ENCODE assay signal across 17 cellular contexts in the genomic region with DNA sequence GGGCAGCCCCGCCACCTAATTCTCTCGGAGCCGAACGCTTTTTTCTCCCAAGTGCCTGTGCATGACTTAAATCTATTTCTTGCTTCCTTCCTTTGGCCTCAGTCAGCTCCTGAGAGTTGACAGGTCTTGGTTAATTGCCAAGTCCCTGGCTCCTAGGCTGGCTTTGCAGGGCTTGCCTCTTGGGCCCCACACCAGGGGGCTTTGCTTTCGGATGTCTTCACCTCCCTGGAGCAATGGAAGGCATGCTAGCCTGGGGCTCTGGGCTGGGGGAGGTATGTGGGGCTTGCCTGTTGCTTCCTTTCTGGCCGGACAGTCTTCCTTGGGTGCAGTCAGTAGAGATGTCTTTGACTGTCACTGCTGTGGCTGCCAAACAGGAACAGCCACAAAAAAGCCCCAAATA. TPM values are rescaled to one million over a fixed set of nuclear protein-coding genes. Genes with fewer than 3 reads are reported as not detected.
DNase-seq lines count a peak whose midpoint lies in the region; ATAC-seq, FAIRE-seq and TF ChIP-seq lines count a peak whose summit lies in the region.
"Had no signal": no experiment of that assay in that cellular context is flagged by ENCODE, and none has a peak within 500 bp of the region (broad histone marks: within the 10 kb centered on the region; RNA-seq: fewer than 3 reads in every experiment).

No MANE protein-coding gene starts in this region.

- TF ChIP-seq CTCF in VCaP (conservative IDR thresholded peaks at IDR 0.05), result no peak
- no peak for TF ChIP-seq CTCF in kidney (IDR thresholded peaks at IDR 0.05; ENCODE audit: borderline replicate concordance, extremely low read depth, insufficient read depth)
- no peak for TF ChIP-seq CTCF in upper lobe of left lung (IDR thresholded peaks at IDR 0.05)

- H3K27me3 ChIP-seq in upper lobe of left lung, result no peaks in the 10 kb centered on the region

- no peaks in the 10 kb centered on the region for H3K36me3 ChIP-seq in kidney (ENCODE audit: control insufficient read depth in 1 of 2, insufficient read depth in 2 of 2, low read length in 2 of 2)
- H3K36me3 ChIP-seq in upper lobe of left lung, result no peaks in the 10 kb centered on the region
- H3K36me3 ChIP-seq: thoracic aorta had no signal

- H3K9me3 ChIP-seq in kidney (ENCODE audit: control insufficient read depth in 1 of 2, low read length in 2 of 2) (no peaks in the 10 kb centered on the region), upper lobe of left lung (no peaks in the 10 kb centered on the region)
- H3K9me3 ChIP-seq: thoracic aorta had no signal

- DNase-seq in NCI-H82 (lab: John Stamatoyannopoulos, UW), result peak; percentile 12
- DNase-seq in NCI-H82 treated with DMSO at 0.1 percent for 48 hours (lab: John Stamatoyannopoulos, UW; ENCODE audit: unreplicated experiment), result no peak
- no peak for DNase-seq in kidney
- no peak for DNase-seq in upper lobe of left lung
- no peak for DNase-seq in RCC 7860 (ENCODE audit: low spot score)
- no peak for DNase-seq in GM19240 (ENCODE audit: insufficient read length, low spot score)
- DNase-seq: activated CD4-positive, alpha-beta T cell treated with anti-CD3 and anti-CD28 coated beads, Interleukin-2, amount 50 U/mL, for 4 hours; KG1; NCI-H2081; occipital lobe; stimulated activated CD4-positive, alpha-beta T cell treated with anti-CD3 and anti-CD28 coated beads, Interleukin-12 subunit alpha, Interleukin-12 subunit beta, amount 100 ng/mL, for 4 hours; T-helper 2 cell had no signal

- no peak for ATAC-seq in upper lobe of left lung (ENCODE audit: low FRiP score in 2 of 2)
- no peak for ATAC-seq in GM18517 (IDR thresholded peaks at IDR 0.05; ENCODE audit: unreplicated experiment)

- peaks cover 3 to 24% of the 10 kb centered on the region in 2 donors for H3K4me1 ChIP-seq in kidney (ENCODE audit: control insufficient read depth in 1 of 2, insufficient read depth in 1 of 2, low read depth in 1 of 2, low read length in 2 of 2)
- H3K4me1 ChIP-seq in upper lobe of left lung, result peaks cover 60 to 76% (median 69%) of the 10 kb centered on the region in 4 donors

- intact Hi-C loops in kidney (cut with DNase I), result no loop called here

- no peak overlapping the region for H3K9ac ChIP-seq in kidney (ENCODE audit: low read length in 2 of 2)

- no peak for TF ChIP-seq EP300 in upper lobe of left lung (IDR thresholded peaks at IDR 0.05)

- 22 to 40% methylated on average over 6 of the region's 6 CpGs for WGBS in upper lobe of left lung, 2 donors

- TF ChIP-seq POLR2A in upper lobe of left lung (IDR thresholded peaks at IDR 0.05), result no peak

- no peak for FAIRE-seq in kidney (lab: Jason Lieb, UNC)
- FAIRE-seq in RCC 7860 (lab: Jason Lieb, UNC), result no peak

- H3K4me3 ChIP-seq in kidney (ENCODE audit: low read length in 2 of 2) (no peak overlapping the region), upper lobe of left lung (no peak overlapping the region)
- H3K4me3 ChIP-seq: thoracic aorta had no signal

- peak overlapping the region; percentile 71 for H3K27ac ChIP-seq in VCaP
- H3K27ac ChIP-seq in kidney (ENCODE audit: low read depth in 2 of 2, low read length in 2 of 2), result peak overlapping the region; percentile 0 to 47
- H3K27ac ChIP-seq in upper lobe of left lung, result peak overlapping the region; percentile 26 to 88 (median 78)

RNA-seq across cellular contexts. Expression of a gene that starts 2.2 kb away (rescaled TPM):
- total RNA-seq in kidney (12.3 TPM), upper lobe of left lung (10 to 100 TPM in 2 of 6 donors, 1 to 10 TPM in 4; 2.1 to 15.2 (median 6.6) TPM)
- 1.0 TPM for polyA plus RNA-seq in kidney (ENCODE audit: insufficient read depth, low read depth, low replicate concordance)
- total RNA-seq: activated T-helper 2 cell treated with anti-CD3 and anti-CD28 coated beads, Interferon-gamma antibody, Interleukin-2, Interleukin-4, amounts not matched to agents 10 μg/mL and 5 μg/mL and 100 μg/mL, durations not matched to agents 14 hours and 24 hours and 36 hours; occipital lobe; OCI-LY7 had no signal

RNA-seq across cellular contexts. Expression of a gene that starts 39.1 kb away (rescaled TPM):
- total RNA-seq in kidney (1,490 TPM), upper lobe of left lung (1,000 to 10,000 TPM in 2 of 6 donors, 100 to 1,000 TPM in 4; 247 to 1,279 (median 821) TPM)
- 173 TPM for polyA plus RNA-seq in kidney (ENCODE audit: insufficient read depth, low read depth, low replicate concordance)
- total RNA-seq: occipital lobe, OCI-LY7 had no signal

Comparison
In these comparisons a context has a peak if more than half of its experiments do, and no peak if none do; other contexts are left out.
1. H3K27ac ChIP-seq: peak in every context shown above with its lines; median percentile 78 in upper lobe of left lung; 71 in VCaP; 24 in kidney.